In the genomic region with DNA sequence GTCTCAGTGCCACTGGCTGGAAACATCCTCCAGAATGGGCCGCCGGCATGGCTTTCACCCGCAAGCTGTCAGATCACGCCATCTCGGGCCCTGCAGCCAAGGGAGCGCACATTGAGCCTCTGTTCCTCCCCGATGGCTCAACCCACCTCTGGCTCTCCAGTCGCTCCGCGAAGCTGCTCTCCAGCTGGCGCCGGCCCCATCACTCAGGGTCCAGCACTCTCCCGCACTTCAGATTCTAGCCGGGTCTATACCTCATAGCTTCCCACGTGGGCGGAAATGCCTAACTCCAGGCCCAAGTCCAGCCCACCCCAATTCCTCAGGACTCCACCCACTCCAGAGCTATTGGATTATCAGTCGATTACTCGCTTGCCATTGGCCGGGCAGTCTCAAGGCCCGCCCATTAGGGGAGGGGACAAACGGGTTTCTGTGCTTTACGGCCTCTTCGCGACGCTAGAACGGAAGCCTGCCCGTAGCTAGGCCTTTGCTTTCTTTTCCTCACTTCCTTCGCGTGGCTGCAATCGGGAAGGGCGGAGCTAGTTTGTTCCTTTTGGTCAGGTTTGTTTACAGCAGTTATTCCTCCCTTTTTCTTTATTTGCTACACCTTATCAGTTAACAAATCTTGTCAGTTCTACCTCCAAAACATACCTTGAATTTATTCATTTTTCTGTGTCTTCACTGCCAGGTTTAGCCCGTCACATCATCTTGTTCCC, we compare ENCODE assay signal across 1 cellular context.
TF ChIP-seq lines count a peak whose summit lies in the region.

A gene with protein sequence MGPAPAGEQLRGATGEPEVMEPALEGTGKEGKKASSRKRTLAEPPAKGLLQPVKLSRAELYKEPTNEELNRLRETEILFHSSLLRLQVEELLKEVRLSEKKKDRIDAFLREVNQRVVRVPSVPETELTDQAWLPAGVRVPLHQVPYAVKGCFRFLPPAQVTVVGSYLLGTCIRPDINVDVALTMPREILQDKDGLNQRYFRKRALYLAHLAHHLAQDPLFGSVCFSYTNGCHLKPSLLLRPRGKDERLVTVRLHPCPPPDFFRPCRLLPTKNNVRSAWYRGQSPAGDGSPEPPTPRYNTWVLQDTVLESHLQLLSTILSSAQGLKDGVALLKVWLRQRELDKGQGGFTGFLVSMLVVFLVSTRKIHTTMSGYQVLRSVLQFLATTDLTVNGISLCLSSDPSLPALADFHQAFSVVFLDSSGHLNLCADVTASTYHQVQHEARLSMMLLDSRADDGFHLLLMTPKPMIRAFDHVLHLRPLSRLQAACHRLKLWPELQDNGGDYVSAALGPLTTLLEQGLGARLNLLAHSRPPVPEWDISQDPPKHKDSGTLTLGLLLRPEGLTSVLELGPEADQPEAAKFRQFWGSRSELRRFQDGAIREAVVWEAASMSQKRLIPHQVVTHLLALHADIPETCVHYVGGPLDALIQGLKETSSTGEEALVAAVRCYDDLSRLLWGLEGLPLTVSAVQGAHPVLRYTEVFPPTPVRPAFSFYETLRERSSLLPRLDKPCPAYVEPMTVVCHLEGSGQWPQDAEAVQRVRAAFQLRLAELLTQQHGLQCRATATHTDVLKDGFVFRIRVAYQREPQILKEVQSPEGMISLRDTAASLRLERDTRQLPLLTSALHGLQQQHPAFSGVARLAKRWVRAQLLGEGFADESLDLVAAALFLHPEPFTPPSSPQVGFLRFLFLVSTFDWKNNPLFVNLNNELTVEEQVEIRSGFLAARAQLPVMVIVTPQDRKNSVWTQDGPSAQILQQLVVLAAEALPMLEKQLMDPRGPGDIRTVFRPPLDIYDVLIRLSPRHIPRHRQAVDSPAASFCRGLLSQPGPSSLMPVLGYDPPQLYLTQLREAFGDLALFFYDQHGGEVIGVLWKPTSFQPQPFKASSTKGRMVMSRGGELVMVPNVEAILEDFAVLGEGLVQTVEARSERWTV (minus strand): TSS at position 282 of the 710 bp plus-strand sequence. CDS start 82 bp downstream, at position 200.

TF ChIP-seq in WTC11, 78 proteins besides CTCF, POLR2A, EP300 and RAD21 (continued from another document):
- TF ChIP-seq CBFB (CRISPR knock-in tag; IDR thresholded peaks at IDR 0.05; ENCODE audit: low read depth) (0 out of 2 replicates have a peak, but pooled peaks have one; percentile 58), CREM (CRISPR knock-in tag; IDR thresholded peaks at IDR 0.05) (no peak; the same call in 1 of the 2 replicates), NFYB (CRISPR knock-in tag; conservative IDR thresholded peaks at IDR 0.05; ENCODE audit: low read depth) (peak; percentile 86), ZNF232 (CRISPR knock-in tag; IDR thresholded peaks at IDR 0.05) (no peak), FOXP1 (CRISPR knock-in tag; IDR thresholded peaks at IDR 0.05; ENCODE audit: borderline replicate concordance) (peak; percentile 56; the same call in 1 of the 2 replicates), NR1H2 (CRISPR knock-in tag; IDR thresholded peaks at IDR 0.05) (no peak), ESRRA (CRISPR knock-in tag; IDR thresholded peaks at IDR 0.05; ENCODE audit: borderline replicate concordance) (no peak), HMGA2 (CRISPR knock-in tag; IDR thresholded peaks at IDR 0.05) (no peak), SOX15 (CRISPR knock-in tag; IDR thresholded peaks at IDR 0.05) (no peak)
- TF ChIP-seq, protein P1, sequence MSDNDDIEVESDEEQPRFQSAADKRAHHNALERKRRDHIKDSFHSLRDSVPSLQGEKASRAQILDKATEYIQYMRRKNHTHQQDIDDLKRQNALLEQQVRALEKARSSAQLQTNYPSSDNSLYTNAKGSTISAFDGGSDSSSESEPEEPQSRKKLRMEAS (CRISPR knock-in tag; IDR thresholded peaks at IDR 0.05): peak; percentile 92
- TF ChIP-seq, protein P2, sequence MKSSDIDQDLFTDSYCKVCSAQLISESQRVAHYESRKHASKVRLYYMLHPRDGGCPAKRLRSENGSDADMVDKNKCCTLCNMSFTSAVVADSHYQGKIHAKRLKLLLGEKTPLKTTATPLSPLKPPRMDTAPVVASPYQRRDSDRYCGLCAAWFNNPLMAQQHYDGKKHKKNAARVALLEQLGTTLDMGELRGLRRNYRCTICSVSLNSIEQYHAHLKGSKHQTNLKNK (CRISPR knock-in tag; IDR thresholded peaks at IDR 0.05): no peak
- TF ChIP-seq, protein P3, sequence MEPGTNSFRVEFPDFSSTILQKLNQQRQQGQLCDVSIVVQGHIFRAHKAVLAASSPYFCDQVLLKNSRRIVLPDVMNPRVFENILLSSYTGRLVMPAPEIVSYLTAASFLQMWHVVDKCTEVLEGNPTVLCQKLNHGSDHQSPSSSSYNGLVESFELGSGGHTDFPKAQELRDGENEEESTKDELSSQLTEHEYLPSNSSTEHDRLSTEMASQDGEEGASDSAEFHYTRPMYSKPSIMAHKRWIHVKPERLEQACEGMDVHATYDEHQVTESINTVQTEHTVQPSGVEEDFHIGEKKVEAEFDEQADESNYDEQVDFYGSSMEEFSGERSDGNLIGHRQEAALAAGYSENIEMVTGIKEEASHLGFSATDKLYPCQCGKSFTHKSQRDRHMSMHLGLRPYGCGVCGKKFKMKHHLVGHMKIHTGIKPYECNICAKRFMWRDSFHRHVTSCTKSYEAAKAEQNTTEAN (CRISPR knock-in tag; IDR thresholded peaks at IDR 0.05): no peak
- TF ChIP-seq, protein P4, sequence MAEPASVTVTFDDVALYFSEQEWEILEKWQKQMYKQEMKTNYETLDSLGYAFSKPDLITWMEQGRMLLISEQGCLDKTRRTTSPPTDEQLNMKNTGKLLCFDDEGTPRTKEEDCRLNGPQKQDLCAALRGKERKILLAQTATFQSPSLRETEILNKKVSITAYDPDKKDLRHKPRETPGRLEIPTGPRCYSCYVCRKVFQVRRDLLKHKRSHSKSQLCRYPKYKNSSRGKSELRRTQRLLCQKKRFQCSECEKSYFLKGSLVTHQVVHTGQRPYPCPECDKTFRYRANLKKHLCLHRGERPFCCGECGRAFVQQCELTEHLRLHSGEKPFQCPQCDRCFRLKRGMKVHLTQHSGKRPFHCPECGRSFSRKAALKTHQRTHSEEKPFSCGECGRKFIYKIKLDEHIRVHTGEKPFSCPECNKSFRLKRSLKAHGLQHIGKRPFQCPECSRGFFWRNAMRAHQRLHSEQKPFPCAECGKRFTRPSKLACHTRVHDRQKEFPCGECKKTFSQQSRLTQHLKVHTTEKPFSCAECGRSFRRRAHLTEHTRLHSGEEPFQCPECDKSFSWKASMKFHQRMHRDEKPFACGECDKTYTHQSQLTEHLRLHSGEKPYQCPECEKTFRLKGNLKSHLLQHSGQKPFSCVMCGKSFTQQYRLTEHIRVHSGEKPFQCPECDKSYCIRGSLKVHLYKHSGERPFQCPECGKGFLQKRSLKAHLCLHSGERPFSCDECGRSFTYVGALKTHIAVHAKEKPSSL (CRISPR knock-in tag; conservative IDR thresholded peaks at IDR 0.05): no peak
- TF ChIP-seq, protein P5, sequence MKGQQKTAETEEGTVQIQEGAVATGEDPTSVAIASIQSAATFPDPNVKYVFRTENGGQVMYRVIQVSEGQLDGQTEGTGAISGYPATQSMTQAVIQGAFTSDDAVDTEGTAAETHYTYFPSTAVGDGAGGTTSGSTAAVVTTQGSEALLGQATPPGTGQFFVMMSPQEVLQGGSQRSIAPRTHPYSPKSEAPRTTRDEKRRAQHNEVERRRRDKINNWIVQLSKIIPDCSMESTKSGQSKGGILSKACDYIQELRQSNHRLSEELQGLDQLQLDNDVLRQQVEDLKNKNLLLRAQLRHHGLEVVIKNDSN (CRISPR knock-in tag; IDR thresholded peaks at IDR 0.05): peak; percentile 83
- TF ChIP-seq, protein P6, sequence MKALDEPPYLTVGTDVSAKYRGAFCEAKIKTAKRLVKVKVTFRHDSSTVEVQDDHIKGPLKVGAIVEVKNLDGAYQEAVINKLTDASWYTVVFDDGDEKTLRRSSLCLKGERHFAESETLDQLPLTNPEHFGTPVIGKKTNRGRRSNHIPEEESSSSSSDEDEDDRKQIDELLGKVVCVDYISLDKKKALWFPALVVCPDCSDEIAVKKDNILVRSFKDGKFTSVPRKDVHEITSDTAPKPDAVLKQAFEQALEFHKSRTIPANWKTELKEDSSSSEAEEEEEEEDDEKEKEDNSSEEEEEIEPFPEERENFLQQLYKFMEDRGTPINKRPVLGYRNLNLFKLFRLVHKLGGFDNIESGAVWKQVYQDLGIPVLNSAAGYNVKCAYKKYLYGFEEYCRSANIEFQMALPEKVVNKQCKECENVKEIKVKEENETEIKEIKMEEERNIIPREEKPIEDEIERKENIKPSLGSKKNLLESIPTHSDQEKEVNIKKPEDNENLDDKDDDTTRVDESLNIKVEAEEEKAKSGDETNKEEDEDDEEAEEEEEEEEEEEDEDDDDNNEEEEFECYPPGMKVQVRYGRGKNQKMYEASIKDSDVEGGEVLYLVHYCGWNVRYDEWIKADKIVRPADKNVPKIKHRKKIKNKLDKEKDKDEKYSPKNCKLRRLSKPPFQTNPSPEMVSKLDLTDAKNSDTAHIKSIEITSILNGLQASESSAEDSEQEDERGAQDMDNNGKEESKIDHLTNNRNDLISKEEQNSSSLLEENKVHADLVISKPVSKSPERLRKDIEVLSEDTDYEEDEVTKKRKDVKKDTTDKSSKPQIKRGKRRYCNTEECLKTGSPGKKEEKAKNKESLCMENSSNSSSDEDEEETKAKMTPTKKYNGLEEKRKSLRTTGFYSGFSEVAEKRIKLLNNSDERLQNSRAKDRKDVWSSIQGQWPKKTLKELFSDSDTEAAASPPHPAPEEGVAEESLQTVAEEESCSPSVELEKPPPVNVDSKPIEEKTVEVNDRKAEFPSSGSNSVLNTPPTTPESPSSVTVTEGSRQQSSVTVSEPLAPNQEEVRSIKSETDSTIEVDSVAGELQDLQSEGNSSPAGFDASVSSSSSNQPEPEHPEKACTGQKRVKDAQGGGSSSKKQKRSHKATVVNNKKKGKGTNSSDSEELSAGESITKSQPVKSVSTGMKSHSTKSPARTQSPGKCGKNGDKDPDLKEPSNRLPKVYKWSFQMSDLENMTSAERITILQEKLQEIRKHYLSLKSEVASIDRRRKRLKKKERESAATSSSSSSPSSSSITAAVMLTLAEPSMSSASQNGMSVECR (CRISPR knock-in tag; IDR thresholded peaks at IDR 0.05; ENCODE audit: borderline replicate concordance): peak; percentile 85; the same call in 1 of the 2 replicates
TF ChIP-seq in WTC11: peak in this region for 11.
